1 cellular context compared by ENCODE assay signal in the genomic region with DNA sequence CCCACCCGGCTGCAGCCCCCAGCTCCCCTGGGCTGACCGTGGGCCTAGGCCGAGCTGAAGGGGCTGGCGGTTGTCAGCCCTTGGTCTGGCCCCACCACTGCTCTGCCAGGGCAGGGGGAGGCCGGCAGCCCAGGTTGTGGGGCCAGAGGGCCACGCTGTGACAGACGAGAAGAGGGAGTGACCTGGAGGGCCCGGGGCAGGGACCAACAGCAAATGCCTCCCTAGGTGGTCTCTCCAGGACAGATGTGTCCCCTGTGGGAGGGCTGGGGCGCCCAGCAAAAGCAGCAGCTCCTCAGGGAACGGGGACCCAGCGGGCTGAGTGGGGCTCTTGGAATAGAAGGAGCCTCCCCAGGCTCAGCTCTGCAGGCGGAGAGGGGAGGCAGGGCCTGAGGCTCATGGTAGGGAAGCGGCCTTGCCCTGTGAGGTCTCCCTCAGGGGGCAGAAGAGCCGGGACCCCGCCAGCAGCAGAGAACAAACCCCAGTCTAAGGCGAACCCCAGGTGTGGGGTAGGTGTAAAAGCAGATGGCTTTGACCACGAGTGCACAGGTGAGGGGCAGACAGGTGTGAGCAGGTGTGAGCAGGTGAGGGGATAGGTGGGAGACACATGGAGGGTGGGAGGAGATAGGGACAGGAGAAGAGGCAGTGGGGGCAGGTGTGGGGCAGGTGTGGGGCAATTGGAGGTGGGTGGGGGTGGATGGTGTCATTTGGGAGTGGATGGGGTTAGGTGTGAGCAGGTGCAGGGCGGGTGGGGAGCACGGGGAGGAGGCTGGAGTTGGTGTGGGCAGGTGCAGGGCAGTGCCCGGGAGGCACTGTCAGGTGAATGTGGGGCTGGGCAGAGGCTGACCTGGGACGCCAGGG.
TF ChIP-seq lines count a peak whose summit lies in the region.

No MANE protein-coding gene starts in this region.

TF ChIP-seq in IMR-90, 13 proteins besides CTCF, POLR2A, EP300 and RAD21:
- TF ChIP-seq CHD1 (IDR thresholded peaks at IDR 0.05; ENCODE audit: low read depth, low read length) (no peak), CEBPB (IDR thresholded peaks at IDR 0.05; ENCODE audit: low read depth, low read length) (no peak), NFE2L2 (IDR thresholded peaks at IDR 0.05; ENCODE audit: low read depth, low read length) (no peak), MXI1 (IDR thresholded peaks at IDR 0.05; ENCODE audit: borderline replicate concordance, low read depth, low read length) (no peak), MAZ (IDR thresholded peaks at IDR 0.05; ENCODE audit: borderline replicate concordance, low read depth, low read length) (no peak), MAFK (IDR thresholded peaks at IDR 0.05; ENCODE audit: low read depth, low read length) (no peak), RFX5 (IDR thresholded peaks at IDR 0.05; ENCODE audit: low read depth, low read length) (no peak), RCOR1 (IDR thresholded peaks at IDR 0.05; ENCODE audit: insufficient replicate concordance, low read length) (no peak), BHLHE40 (IDR thresholded peaks at IDR 0.05; ENCODE audit: low read depth, low read length) (no peak), SMC3 (IDR thresholded peaks at IDR 0.05; ENCODE audit: low read depth, low read length) (no peak), FOS (IDR thresholded peaks at IDR 0.05; ENCODE audit: low read depth, low read length) (no peak)
- TF ChIP-seq, protein P1, sequence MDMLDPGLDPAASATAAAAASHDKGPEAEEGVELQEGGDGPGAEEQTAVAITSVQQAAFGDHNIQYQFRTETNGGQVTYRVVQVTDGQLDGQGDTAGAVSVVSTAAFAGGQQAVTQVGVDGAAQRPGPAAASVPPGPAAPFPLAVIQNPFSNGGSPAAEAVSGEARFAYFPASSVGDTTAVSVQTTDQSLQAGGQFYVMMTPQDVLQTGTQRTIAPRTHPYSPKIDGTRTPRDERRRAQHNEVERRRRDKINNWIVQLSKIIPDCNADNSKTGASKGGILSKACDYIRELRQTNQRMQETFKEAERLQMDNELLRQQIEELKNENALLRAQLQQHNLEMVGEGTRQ (IDR thresholded peaks at IDR 0.05; ENCODE audit: low read depth, low read length), result no peak
- TF ChIP-seq, protein P2, sequence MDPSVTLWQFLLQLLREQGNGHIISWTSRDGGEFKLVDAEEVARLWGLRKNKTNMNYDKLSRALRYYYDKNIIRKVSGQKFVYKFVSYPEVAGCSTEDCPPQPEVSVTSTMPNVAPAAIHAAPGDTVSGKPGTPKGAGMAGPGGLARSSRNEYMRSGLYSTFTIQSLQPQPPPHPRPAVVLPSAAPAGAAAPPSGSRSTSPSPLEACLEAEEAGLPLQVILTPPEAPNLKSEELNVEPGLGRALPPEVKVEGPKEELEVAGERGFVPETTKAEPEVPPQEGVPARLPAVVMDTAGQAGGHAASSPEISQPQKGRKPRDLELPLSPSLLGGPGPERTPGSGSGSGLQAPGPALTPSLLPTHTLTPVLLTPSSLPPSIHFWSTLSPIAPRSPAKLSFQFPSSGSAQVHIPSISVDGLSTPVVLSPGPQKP (IDR thresholded peaks at IDR 0.05; ENCODE audit: borderline replicate concordance, low read depth, low read length), result no peak
